8 cellular contexts compared by ENCODE assay signal in the genomic region with DNA sequence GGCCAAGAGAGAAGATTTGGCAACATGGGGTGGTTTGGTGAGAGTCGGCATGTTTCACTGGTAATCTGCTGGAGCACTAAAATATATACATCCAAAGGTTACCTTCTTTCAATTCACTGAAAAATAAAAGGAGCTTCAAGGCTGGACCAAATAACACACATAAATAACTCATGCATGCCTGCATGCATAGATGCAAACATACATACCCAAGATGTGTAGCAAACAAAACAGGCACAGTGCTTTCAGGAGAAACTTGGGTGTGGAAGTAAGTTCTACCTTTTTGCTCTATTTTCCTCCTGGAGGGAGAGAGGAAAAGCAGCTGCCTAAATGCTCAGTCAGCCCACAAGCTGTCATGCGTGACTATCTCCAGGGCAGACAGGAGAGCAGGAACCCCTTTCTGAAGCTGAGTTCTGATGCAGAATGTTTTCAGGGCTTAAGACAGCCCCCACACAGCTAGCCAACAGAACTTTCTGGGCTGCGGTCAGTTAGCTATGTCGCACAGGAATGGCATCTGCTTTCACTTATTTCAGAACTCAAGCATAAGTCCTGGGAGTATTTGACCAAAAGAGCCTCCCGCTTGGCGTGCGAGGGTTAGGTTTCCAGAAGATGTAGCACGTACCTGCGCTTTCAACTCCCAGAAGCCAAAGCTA.
A peak's percentile ranks its signal among the peaks of the same experiment; 100 is the strongest.
DNase-seq lines count a peak whose midpoint lies in the region; ATAC-seq, FAIRE-seq and TF ChIP-seq lines count a peak whose summit lies in the region.

No MANE protein-coding gene starts in this region.

- H3K4me2 ChIP-seq in neural progenitor cell = no peak overlapping the region

- H3K9ac ChIP-seq in neural progenitor cell = no peak overlapping the region

- peak; percentile 39 for ATAC-seq in HG03342 (IDR thresholded peaks at IDR 0.05; ENCODE audit: unreplicated experiment)

- peak overlapping the region; percentile 99 for H3K27ac Mint-ChIP-seq in endothelial cell (ENCODE audit: unreplicated experiment)
- peak overlapping the region; percentile 97 for H3K27ac Mint-ChIP-seq in neural progenitor cell

- H3K9me3 ChIP-seq in neural progenitor cell (ENCODE audit: low read depth) = no peaks in the 10 kb centered on the region

- no peak overlapping the region for H3K27ac ChIP-seq in neural progenitor cell

- H3K79me2 ChIP-seq in neural progenitor cell (ENCODE audit: low read depth) = no peaks in the 10 kb centered on the region

- no peak overlapping the region for H3K4me3 ChIP-seq in neural progenitor cell

- H3K27me3 Mint-ChIP-seq in endothelial cell (ENCODE audit: unreplicated experiment) (peaks cover 1% of the 10 kb centered on the region), neural progenitor cell (ENCODE audit: insufficient read depth, low read depth) (peaks cover 12% of the 10 kb centered on the region)

- no peaks in the 10 kb centered on the region for H4K20me1 ChIP-seq in neural progenitor cell (ENCODE audit: low read depth)

- no peak overlapping the region for H2AFZ ChIP-seq in neural progenitor cell (replicated peaks)

- H3K27me3 ChIP-seq in neural progenitor cell = no peaks in the 10 kb centered on the region

- peak; percentile 76 for FAIRE-seq in GM19239 (lab: Jason Lieb, UNC)

- peak; percentile 94 for DNase-seq in CMK (ENCODE audit: low read depth)
- no peak for DNase-seq in GM19239 (ENCODE audit: insufficient read length, low spot score)
- peak; percentile 63 for DNase-seq in SKM-1 (lab: John Stamatoyannopoulos, UW; ENCODE audit: unreplicated experiment)
- no peak for DNase-seq in endothelial cell (ENCODE audit: low spot score)
- DNase-seq in neural progenitor cell (ENCODE audit: low spot score) = no peak
- no peak for DNase-seq in NCI-H1048 (lab: John Stamatoyannopoulos, UW)
- DNase-seq in SW 1271 (lab: John Stamatoyannopoulos, UW) = no peak

- TF ChIP-seq CTCF in endothelial cell (IDR thresholded peaks at IDR 0.05; ENCODE audit: unreplicated experiment) (no peak), neural progenitor cell (IDR thresholded peaks at IDR 0.05) (no peak)

- no peak overlapping the region for H3K4me3 Mint-ChIP-seq in endothelial cell (ENCODE audit: unreplicated experiment)
- no peak overlapping the region for H3K4me3 Mint-ChIP-seq in neural progenitor cell

- peaks cover 12% of the 10 kb centered on the region for H3F3A ChIP-seq in neural progenitor cell (ENCODE audit: low read depth)

- H3K9me3 Mint-ChIP-seq in endothelial cell (ENCODE audit: unreplicated experiment) (no peaks in the 10 kb centered on the region), neural progenitor cell (no peaks in the 10 kb centered on the region)

- H3K36me3 Mint-ChIP-seq in endothelial cell (ENCODE audit: low read depth, unreplicated experiment) = peaks cover 2% of the 10 kb centered on the region
- no peaks in the 10 kb centered on the region for H3K36me3 Mint-ChIP-seq in neural progenitor cell

- no peaks in the 10 kb centered on the region for H3K36me3 ChIP-seq in neural progenitor cell

- peaks cover 59% of the 10 kb centered on the region for H3K4me1 Mint-ChIP-seq in endothelial cell (ENCODE audit: unreplicated experiment)
- H3K4me1 Mint-ChIP-seq in neural progenitor cell = peaks cover 73% of the 10 kb centered on the region

- H3K4me1 ChIP-seq in neural progenitor cell = peaks cover 22% of the 10 kb centered on the region

Comparison
In these comparisons a context has a peak if more than half of its experiments do, and no peak if none do; other contexts are left out.
1. DNase-seq: peak in CMK (single experiment) and SKM-1 (single experiment); none in GM19239 (single experiment), endothelial cell (single experiment), neural progenitor cell (single experiment), NCI-H1048 (single experiment) and SW 1271 (0 of 2).